9 cellular contexts compared by ENCODE assay signal in genomic region chr2:239316562-239317465, GRCh38.
A peak's percentile ranks its signal among the peaks of the same experiment; 100 is the strongest.
DNase-seq lines count a peak whose midpoint lies in the region; ATAC-seq and TF ChIP-seq lines count a peak whose summit lies in the region.
"Had no signal": no experiment of that assay in that cellular context is flagged by ENCODE, and none has a peak within 500 bp of the region (broad histone marks: within the 10 kb centered on the region; RNA-seq: fewer than 3 reads in every experiment).

No MANE protein-coding gene starts in this region.

- H3K4me1 Mint-ChIP-seq in CD4-positive, CD25-positive, alpha-beta regulatory T cell: peaks cover 4 to 65% (median 31%) of the 10 kb centered on the region in 4 donors
- peaks cover 42% of the 10 kb centered on the region for H3K4me1 Mint-ChIP-seq in glutamatergic neuron (ENCODE audit: low read depth, unreplicated experiment)

- TF ChIP-seq CTCF in WI38 (IDR thresholded peaks at IDR 0.05; ENCODE audit: low read depth, low read length) (no peak), glutamatergic neuron (IDR thresholded peaks at IDR 0.05; ENCODE audit: partially characterized antibody, unreplicated experiment) (no peak)

- no peak overlapping the region for H3K27ac ChIP-seq in CD4-positive, CD25-positive, alpha-beta regulatory T cell (ENCODE audit: insufficient read depth, low read length, poor library complexity, severe bottlenecking)

- peaks cover 11% of the 10 kb centered on the region for H3K36me3 Mint-ChIP-seq in CD4-positive, CD25-positive, alpha-beta regulatory T cell
- H3K36me3 Mint-ChIP-seq in glutamatergic neuron (ENCODE audit: unreplicated experiment): peaks cover 15% of the 10 kb centered on the region

- no peak for DNase-seq in CD4-positive, CD25-positive, alpha-beta regulatory T cell
- DNase-seq in glutamatergic neuron: no peak
- DNase-seq in posterior cingulate gyrus: peak in 6 of 10 donors; percentile 44 to 93 (median 71)
- no peak for DNase-seq in AML-193 (lab: John Stamatoyannopoulos, UW)
- no peak for DNase-seq in EL

- no peaks in the 10 kb centered on the region for H3K27me3 Mint-ChIP-seq in CD4-positive, CD25-positive, alpha-beta regulatory T cell
- peaks cover 5% of the 10 kb centered on the region for H3K27me3 Mint-ChIP-seq in glutamatergic neuron (ENCODE audit: unreplicated experiment)

- no peaks in the 10 kb centered on the region for H3K27me3 ChIP-seq in CD4-positive, CD25-positive, alpha-beta regulatory T cell (ENCODE audit: control insufficient read depth, insufficient read depth, low read length)

- H3K36me3 ChIP-seq in CD4-positive, CD25-positive, alpha-beta regulatory T cell (ENCODE audit: control insufficient read depth, insufficient read depth, low read length): no peaks in the 10 kb centered on the region

- no peak for ATAC-seq in CD4-positive, CD25-positive, alpha-beta regulatory T cell (ENCODE audit: low read depth in 2 of 2)
- ATAC-seq in HG03108 (IDR thresholded peaks at IDR 0.05; ENCODE audit: unreplicated experiment) (no peak), GM19351 (IDR thresholded peaks at IDR 0.05; ENCODE audit: unreplicated experiment) (no peak)
- ATAC-seq: HCT116 had no signal

- peaks cover 22% of the 10 kb centered on the region for H3K4me1 ChIP-seq in CD4-positive, CD25-positive, alpha-beta regulatory T cell (ENCODE audit: control insufficient read depth, insufficient read depth, low read length, poor library complexity, severe bottlenecking)

- intact Hi-C loops in posterior cingulate gyrus (cut with DNase I): no loop called here

- H3K9me3 ChIP-seq in CD4-positive, CD25-positive, alpha-beta regulatory T cell (ENCODE audit: control insufficient read depth in 2 of 2, low read length in 2 of 2): no peaks in the 10 kb centered on the region

- peak overlapping the region in 3 of 4 donors; percentile 19 to 33 (median 29) for H3K4me3 Mint-ChIP-seq in CD4-positive, CD25-positive, alpha-beta regulatory T cell
- peak overlapping the region; percentile 7 for H3K4me3 Mint-ChIP-seq in glutamatergic neuron (ENCODE audit: unreplicated experiment)

- H3K4me3 ChIP-seq in CD4-positive, CD25-positive, alpha-beta regulatory T cell (ENCODE audit: low read depth, low read length): no peak overlapping the region
- peak overlapping the region; percentile 26; the same call in 1 of the 2 replicates for H3K4me3 ChIP-seq in WI38 (ENCODE audit: low read depth, low read length)

- peaks cover 0 to 3% (median 0%) of the 10 kb centered on the region in 7 donors for H3K9me3 Mint-ChIP-seq in CD4-positive, CD25-positive, alpha-beta regulatory T cell
- peaks cover 2% of the 10 kb centered on the region for H3K9me3 Mint-ChIP-seq in glutamatergic neuron (ENCODE audit: unreplicated experiment)

- H3K27ac Mint-ChIP-seq in CD4-positive, CD25-positive, alpha-beta regulatory T cell: peak overlapping the region; percentile 29 to 91 (median 78)
- peak overlapping the region; percentile 73 for H3K27ac Mint-ChIP-seq in glutamatergic neuron (ENCODE audit: unreplicated experiment)

Comparison
In these comparisons a context has a peak if more than half of its experiments do, and no peak if none do; other contexts are left out.
1. DNase-seq: peak in posterior cingulate gyrus (6 of 10); none in CD4-positive, CD25-positive, alpha-beta regulatory T cell (0 of 3), glutamatergic neuron (single experiment), AML-193 (0 of 2) and EL (single experiment).